ENCODE assay signal across 32 cellular contexts in the genomic region with DNA sequence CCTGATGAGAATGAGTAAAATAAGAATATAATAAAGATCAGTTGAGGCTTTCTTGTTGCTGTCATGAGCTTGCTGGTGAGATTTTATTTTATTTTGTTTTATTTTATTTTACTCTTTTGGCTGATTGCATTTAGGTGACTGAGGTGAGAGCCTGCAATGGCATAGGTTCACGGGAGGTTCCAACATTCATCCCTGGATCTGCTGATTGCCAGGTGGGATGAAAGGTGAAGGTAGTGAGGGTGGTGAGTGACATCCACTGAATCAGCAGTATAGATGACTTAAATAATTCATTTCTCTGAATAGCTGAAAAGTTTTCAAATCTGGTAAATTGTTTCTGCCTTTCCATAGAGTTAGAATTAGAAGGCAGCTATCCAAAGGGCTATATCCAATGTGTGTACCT.
DNase-seq lines count a peak whose midpoint lies in the region; ATAC-seq and TF ChIP-seq lines count a peak whose summit lies in the region.
"Had no signal": no experiment of that assay in that cellular context is flagged by ENCODE, and none has a peak within 500 bp of the region (broad histone marks: within the 10 kb centered on the region; RNA-seq: fewer than 3 reads in every experiment).

No MANE protein-coding gene starts in this region.

- peaks cover 0 to 45% (median 8%) of the 10 kb centered on the region in 4 donors for H3K4me1 ChIP-seq in tibial artery
- peaks cover 31% of the 10 kb centered on the region for H3K4me1 ChIP-seq in body of pancreas
- H3K4me1 ChIP-seq: BE2C, BLaER1, Caco-2 had no signal

- H3K36me3 Mint-ChIP-seq in progenitor cell of endocrine pancreas (ENCODE audit: insufficient read depth): peaks cover 23% of the 10 kb centered on the region
- H3K36me3 Mint-ChIP-seq: CD14-positive monocyte; CD4-positive, alpha-beta memory T cell; CD4-positive, CD25-positive, alpha-beta regulatory T cell; CD8-positive, alpha-beta memory T cell; CD8-positive, alpha-beta T cell had no signal

- 71 to 78% methylated on average over 1 of the region's 1 CpG for WGBS in body of pancreas, 2 donors

- no peak for TF ChIP-seq POLR2A in body of pancreas (IDR thresholded peaks at IDR 0.05)

- DNase-seq in progenitor cell of endocrine pancreas (ENCODE audit: low spot score, unreplicated experiment) (no peak), putamen (ENCODE audit: low spot score) (peak; percentile 70), tibial artery (no peak), body of pancreas (no peak), NCI-H446 treated with DMSO at 0.1 percent for 48 hours (lab: John Stamatoyannopoulos, UW) (no peak), NCI-H1417 (lab: John Stamatoyannopoulos, UW) (no peak)
- DNase-seq: 8988T; ACHN; BE2C; C1 segment of cervical spinal cord; Caco-2; Calu3; CD4-positive, alpha-beta memory T cell; CD4-positive, alpha-beta T cell; CD4-positive, CD25-positive, alpha-beta regulatory T cell; CD8-positive, alpha-beta memory T cell; CD8-positive, alpha-beta T cell; COR-L47; DMS 273 treated with DMSO at 0.1 percent for 48 hours; DMS153; DMS53; DMS79; DMS79 treated with DMSO at 0.1 percent for 48 hours; DND-41; EL had no signal

- H3K27me3 ChIP-seq in tibial artery (no peaks in the 10 kb centered on the region), body of pancreas (no peaks in the 10 kb centered on the region)
- H3K27me3 ChIP-seq: BE2C; BLaER1; BLaER1 treated with 17β-estradiol and CSF1 and Interleukin-3, amounts not matched to agents 10 nM and 100 nM had no signal

- H3K4me3 Mint-ChIP-seq in progenitor cell of endocrine pancreas (ENCODE audit: low read depth): no peak overlapping the region
- H3K4me3 Mint-ChIP-seq: B cell; CD14-positive monocyte; CD4-positive, alpha-beta memory T cell; CD4-positive, alpha-beta T cell; CD4-positive, CD25-positive, alpha-beta regulatory T cell; CD8-positive, alpha-beta memory T cell; CD8-positive, alpha-beta T cell had no signal

- peaks cover 31% of the 10 kb centered on the region for H3K4me1 Mint-ChIP-seq in progenitor cell of endocrine pancreas (ENCODE audit: low read depth)
- H3K4me1 Mint-ChIP-seq: B cell; CD4-positive, alpha-beta memory T cell; CD4-positive, CD25-positive, alpha-beta regulatory T cell had no signal

- H3K36me3 ChIP-seq in tibial artery: no peaks in the 10 kb centered on the region
- no peaks in the 10 kb centered on the region for H3K36me3 ChIP-seq in body of pancreas (replicated peaks in 1 of 2; ENCODE audit: insufficient read depth in 1 of 2, low read depth in 2 of 2)
- H3K36me3 ChIP-seq: BE2C; BLaER1; BLaER1 treated with 17β-estradiol and CSF1 and Interleukin-3, amounts not matched to agents 10 nM and 100 nM had no signal

- no peaks in the 10 kb centered on the region for H3K9me3 Mint-ChIP-seq in progenitor cell of endocrine pancreas (ENCODE audit: low read depth)
- H3K9me3 Mint-ChIP-seq: CD14-positive monocyte; CD4-positive, alpha-beta memory T cell; CD4-positive, alpha-beta T cell; CD4-positive, CD25-positive, alpha-beta regulatory T cell; CD8-positive, alpha-beta memory T cell; CD8-positive, alpha-beta T cell had no signal

- no peaks in the 10 kb centered on the region for H3K27me3 Mint-ChIP-seq in progenitor cell of endocrine pancreas
- H3K27me3 Mint-ChIP-seq: CD4-positive, alpha-beta T cell; CD8-positive, alpha-beta memory T cell had no signal

- intact Hi-C loops in tibial artery (cut with DNase I; ENCODE audit: low total_unique reads) (no loop called here), body of pancreas (cut with DNase I) (no loop called here)

- no peaks in the 10 kb centered on the region for H3K9me3 ChIP-seq in tibial artery
- H3K9me3 ChIP-seq in body of pancreas: no peaks in the 10 kb centered on the region
- H3K9me3 ChIP-seq: A549; BE2C; BLaER1; BLaER1 treated with 17β-estradiol and CSF1 and Interleukin-3, amounts not matched to agents 10 nM and 100 nM; Caco-2 had no signal

- H3K27ac ChIP-seq in tibial artery (peak overlapping the region; percentile 10 to 42), body of pancreas (no peak overlapping the region)
- H3K27ac ChIP-seq: 22Rv1; A549; BLaER1; BLaER1 treated with 17β-estradiol and CSF1 and Interleukin-3, amounts not matched to agents 10 nM and 100 nM; C4-2B had no signal

- H3K27ac Mint-ChIP-seq in progenitor cell of endocrine pancreas: peak overlapping the region; percentile 19
- H3K27ac Mint-ChIP-seq: B cell; CD4-positive, alpha-beta memory T cell; CD4-positive, alpha-beta T cell; CD4-positive, CD25-positive, alpha-beta regulatory T cell; CD8-positive, alpha-beta memory T cell; CD8-positive, alpha-beta T cell had no signal

- H3K4me3 ChIP-seq in tibial artery (no peak overlapping the region), body of pancreas (no peak overlapping the region)
- H3K4me3 ChIP-seq: A549; BLaER1; BLaER1 treated with 17β-estradiol and CSF1 and Interleukin-3, amounts not matched to agents 10 nM and 100 nM had no signal

- TF ChIP-seq CTCF in progenitor cell of endocrine pancreas (IDR thresholded peaks at IDR 0.05; ENCODE audit: unreplicated experiment) (no peak), tibial artery (IDR thresholded peaks at IDR 0.05) (no peak), body of pancreas (IDR thresholded peaks at IDR 0.05) (no peak)

- no peak for ATAC-seq in body of pancreas
- ATAC-seq: A549; CD8-positive, alpha-beta T cell had no signal

Comparison
In these comparisons a context has a peak if more than half of its experiments do, and no peak if none do; other contexts are left out.
1. H3K27ac ChIP-seq: peak in tibial artery (2 of 2); none in body of pancreas (0 of 4).